In the genomic region with DNA sequence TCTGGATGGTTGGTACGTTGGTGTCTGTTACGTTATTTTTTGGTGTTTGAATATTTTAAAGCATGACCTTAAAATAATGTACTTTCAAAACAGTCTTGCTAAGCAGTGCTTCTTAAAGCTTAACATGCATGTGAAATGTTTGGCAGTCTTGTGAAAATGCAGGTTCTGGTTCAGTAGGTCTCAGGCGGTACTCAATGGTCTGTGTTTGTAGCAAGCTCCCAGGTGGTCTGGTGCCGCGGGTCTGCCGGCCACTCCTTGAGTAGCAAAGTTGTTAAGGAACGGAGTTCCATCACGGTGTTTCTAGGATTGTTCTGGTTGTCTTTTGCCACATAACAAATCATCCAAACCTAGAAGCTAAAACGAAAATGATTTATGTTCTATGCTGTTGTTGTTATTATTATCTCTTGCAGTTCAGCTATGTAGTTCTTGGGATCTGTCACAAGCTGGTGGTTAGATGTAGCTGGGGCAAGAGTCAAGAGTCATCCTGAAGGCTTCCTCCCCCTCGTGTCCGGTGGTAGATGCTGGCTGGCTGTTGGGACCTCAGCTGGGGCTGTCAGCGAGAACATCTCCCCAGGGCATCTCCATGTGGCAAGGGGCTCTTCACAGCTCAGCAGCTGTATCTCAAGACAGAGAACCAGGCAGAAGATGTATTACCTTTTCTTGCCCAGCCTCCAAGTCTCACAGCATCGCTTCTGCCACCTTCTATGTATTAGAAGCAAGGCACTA, we compare ENCODE assay signal across 1 cellular context.
A peak's percentile ranks its signal among the peaks of the same experiment; 100 is the strongest.
TF ChIP-seq lines count a peak whose summit lies in the region.

No MANE protein-coding gene starts in this region.

TF ChIP-seq in GM12878, 131 proteins besides CTCF, POLR2A, EP300 and RAD21 (continued from another document):
- TF ChIP-seq, protein P1, sequence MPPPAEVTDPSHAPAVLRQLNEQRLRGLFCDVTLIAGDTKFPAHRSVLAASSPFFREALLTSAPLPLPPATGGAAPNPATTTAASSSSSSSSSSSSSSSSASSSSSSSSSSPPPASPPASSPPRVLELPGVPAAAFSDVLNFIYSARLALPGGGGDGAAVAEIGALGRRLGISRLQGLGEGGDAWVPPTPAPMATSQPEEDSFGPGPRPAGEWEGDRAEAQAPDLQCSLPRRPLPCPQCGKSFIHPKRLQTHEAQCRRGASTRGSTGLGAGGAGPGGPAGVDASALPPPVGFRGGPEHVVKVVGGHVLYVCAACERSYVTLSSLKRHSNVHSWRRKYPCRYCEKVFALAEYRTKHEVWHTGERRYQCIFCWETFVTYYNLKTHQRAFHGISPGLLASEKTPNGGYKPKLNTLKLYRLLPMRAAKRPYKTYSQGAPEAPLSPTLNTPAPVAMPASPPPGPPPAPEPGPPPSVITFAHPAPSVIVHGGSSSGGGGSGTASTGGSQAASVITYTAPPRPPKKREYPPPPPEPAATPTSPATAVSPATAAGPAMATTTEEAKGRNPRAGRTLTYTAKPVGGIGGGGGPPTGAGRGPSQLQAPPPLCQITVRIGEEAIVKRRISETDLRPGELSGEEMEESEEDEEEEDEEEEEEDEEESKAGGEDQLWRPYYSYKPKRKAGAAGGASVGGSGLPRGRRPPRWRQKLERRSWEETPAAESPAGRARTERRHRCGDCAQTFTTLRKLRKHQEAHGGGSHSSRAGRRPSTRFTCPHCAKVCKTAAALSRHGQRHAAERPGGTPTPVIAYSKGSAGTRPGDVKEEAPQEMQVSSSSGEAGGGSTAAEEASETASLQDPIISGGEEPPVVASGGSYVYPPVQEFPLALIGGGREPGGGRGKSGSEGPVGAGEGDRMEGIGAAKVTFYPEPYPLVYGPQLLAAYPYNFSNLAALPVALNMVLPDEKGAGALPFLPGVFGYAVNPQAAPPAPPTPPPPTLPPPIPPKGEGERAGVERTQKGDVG (CRISPR knock-in tag; IDR thresholded peaks at IDR 0.05) = no peak
- TF ChIP-seq YBX1 (IDR thresholded peaks at IDR 0.05) (no peak), SRF (IDR thresholded peaks at IDR 0.05; ENCODE audit: low read depth in 2 of 2, low read length in 2 of 2) (no peak), GATAD2B (conservative IDR thresholded peaks at IDR 0.05; ENCODE audit: low read depth) (no peak), SMC3 (IDR thresholded peaks at IDR 0.05; ENCODE audit: borderline replicate concordance, low read length) (peak; percentile 7; the same call in 1 of the 2 replicates), BMI1 (IDR thresholded peaks at IDR 0.05; ENCODE audit: borderline replicate concordance) (no peak), CHD1 (IDR thresholded peaks at IDR 0.05; ENCODE audit: low read depth, low read length) (no peak), CEBPB (IDR thresholded peaks at IDR 0.05; ENCODE audit: borderline replicate concordance in 1 of 2, low read depth in 2 of 2, low read length in 2 of 2) (no peak), MTA3 (IDR thresholded peaks at IDR 0.05; ENCODE audit: borderline replicate concordance, low read length) (no peak), IKZF2 (IDR thresholded peaks at IDR 0.05) (no peak), YY1 (IDR thresholded peaks at IDR 0.05; ENCODE audit: low read depth, low read length) (no peak), ATF7 (IDR thresholded peaks at IDR 0.05; ENCODE audit: low read depth) (0 out of 2 replicates have a peak, but pooled peaks have one; percentile 7), SMAD1 (IDR thresholded peaks at IDR 0.05; ENCODE audit: low read depth, partially characterized antibody) (no peak), SUZ12 (IDR thresholded peaks at IDR 0.05; ENCODE audit: unreplicated experiment) (no peak), MTA2 (IDR thresholded peaks at IDR 0.05; ENCODE audit: low read depth) (no peak), KAT2A (conservative IDR thresholded peaks at IDR 0.05; ENCODE audit: control insufficient read depth, low read depth, low read length) (no peak), RAD51 (IDR thresholded peaks at IDR 0.05) (no peak)
- TF ChIP-seq, protein P2, sequence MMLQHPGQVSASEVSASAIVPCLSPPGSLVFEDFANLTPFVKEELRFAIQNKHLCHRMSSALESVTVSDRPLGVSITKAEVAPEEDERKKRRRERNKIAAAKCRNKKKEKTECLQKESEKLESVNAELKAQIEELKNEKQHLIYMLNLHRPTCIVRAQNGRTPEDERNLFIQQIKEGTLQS (IDR thresholded peaks at IDR 0.05; ENCODE audit: borderline replicate concordance, extremely low read depth, low read depth, low read length) = no peak
- TF ChIP-seq, protein P3, sequence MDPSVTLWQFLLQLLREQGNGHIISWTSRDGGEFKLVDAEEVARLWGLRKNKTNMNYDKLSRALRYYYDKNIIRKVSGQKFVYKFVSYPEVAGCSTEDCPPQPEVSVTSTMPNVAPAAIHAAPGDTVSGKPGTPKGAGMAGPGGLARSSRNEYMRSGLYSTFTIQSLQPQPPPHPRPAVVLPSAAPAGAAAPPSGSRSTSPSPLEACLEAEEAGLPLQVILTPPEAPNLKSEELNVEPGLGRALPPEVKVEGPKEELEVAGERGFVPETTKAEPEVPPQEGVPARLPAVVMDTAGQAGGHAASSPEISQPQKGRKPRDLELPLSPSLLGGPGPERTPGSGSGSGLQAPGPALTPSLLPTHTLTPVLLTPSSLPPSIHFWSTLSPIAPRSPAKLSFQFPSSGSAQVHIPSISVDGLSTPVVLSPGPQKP (IDR thresholded peaks at IDR 0.05; ENCODE audit: low read depth, low read length) = no peak
- TF ChIP-seq, protein P4, sequence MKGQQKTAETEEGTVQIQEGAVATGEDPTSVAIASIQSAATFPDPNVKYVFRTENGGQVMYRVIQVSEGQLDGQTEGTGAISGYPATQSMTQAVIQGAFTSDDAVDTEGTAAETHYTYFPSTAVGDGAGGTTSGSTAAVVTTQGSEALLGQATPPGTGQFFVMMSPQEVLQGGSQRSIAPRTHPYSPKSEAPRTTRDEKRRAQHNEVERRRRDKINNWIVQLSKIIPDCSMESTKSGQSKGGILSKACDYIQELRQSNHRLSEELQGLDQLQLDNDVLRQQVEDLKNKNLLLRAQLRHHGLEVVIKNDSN (IDR thresholded peaks at IDR 0.05; ENCODE audit: borderline replicate concordance, extremely low read length, insufficient read depth, low read depth, low read length) = no peak
